In genomic region chr4:150782311-150782710, GRCh38 we compare ENCODE assay signal across 15 cellular contexts.
DNase-seq lines count a peak whose midpoint lies in the region; ATAC-seq and TF ChIP-seq lines count a peak whose summit lies in the region.
"Had no signal": no experiment of that assay in that cellular context is flagged by ENCODE, and none has a peak within 500 bp of the region (broad histone marks: within the 10 kb centered on the region; RNA-seq: fewer than 3 reads in every experiment).

No MANE protein-coding gene starts in this region.

- H3K4me3 ChIP-seq in BE2C (ENCODE audit: low read depth, low read length) (peak overlapping the region; percentile 12; the same call in 1 of the 2 replicates), HAP-1 (no peak overlapping the region), right cardiac atrium (ENCODE audit: low read length) (no peak overlapping the region), upper lobe of left lung (no peak overlapping the region)

- intact Hi-C loops in right cardiac atrium (cut with DNase I) = no loop called here

- H3K27me3 ChIP-seq in BE2C = no peaks in the 10 kb centered on the region
- no peaks in the 10 kb centered on the region for H3K27me3 ChIP-seq in HAP-1 (ENCODE audit: low read depth)
- no peaks in the 10 kb centered on the region for H3K27me3 ChIP-seq in right cardiac atrium (ENCODE audit: control insufficient read depth, insufficient read depth)
- H3K27me3 ChIP-seq in upper lobe of left lung = no peaks in the 10 kb centered on the region
- H3K27me3 ChIP-seq: dorsolateral prefrontal cortex had no signal

- no peaks in the 10 kb centered on the region for H3K27me3 Mint-ChIP-seq in T-helper 17 cell
- H3K27me3 Mint-ChIP-seq: activated CD4-positive, alpha-beta T cell treated with anti-CD3 and anti-CD28 coated beads for 36 hours had no signal

- H3K4me1 Mint-ChIP-seq in T-helper 17 cell = peaks cover 13% of the 10 kb centered on the region
- H3K4me1 Mint-ChIP-seq: activated CD4-positive, alpha-beta T cell treated with anti-CD3 and anti-CD28 coated beads for 36 hours; CD14-positive monocyte had no signal

- peak overlapping the region; percentile 27 for H3K27ac Mint-ChIP-seq in T-helper 17 cell
- H3K27ac Mint-ChIP-seq: activated CD4-positive, alpha-beta T cell treated with anti-CD3 and anti-CD28 coated beads for 36 hours had no signal

- ATAC-seq in T-helper 17 cell (no peak), right cardiac atrium (peak; percentile 51 to 54), upper lobe of left lung (ENCODE audit: low FRiP score in 2 of 2) (no peak), GM21423 (IDR thresholded peaks at IDR 0.05; ENCODE audit: unreplicated experiment) (no peak), HG03571 (IDR thresholded peaks at IDR 0.05; ENCODE audit: unreplicated experiment) (no peak)
- ATAC-seq: activated CD4-positive, alpha-beta T cell treated with anti-CD3 and anti-CD28 coated beads for 36 hours had no signal

- no peak overlapping the region for H3K27ac ChIP-seq in right cardiac atrium (ENCODE audit: low read length)
- no peak overlapping the region for H3K27ac ChIP-seq in upper lobe of left lung

- in situ Hi-C loops in HAP-1 (cut with MboI; ENCODE audit: low sequenced_read_pairs) = no loop called here

- no peak for TF ChIP-seq EP300 in upper lobe of left lung (IDR thresholded peaks at IDR 0.05)

- H3K4me1 ChIP-seq in BE2C (peaks cover 49% of the 10 kb centered on the region), HAP-1 (peaks cover 28% of the 10 kb centered on the region), right cardiac atrium (ENCODE audit: control insufficient read depth, insufficient read depth, low read length) (no peaks in the 10 kb centered on the region), upper lobe of left lung (no peaks in the 10 kb centered on the region)

- no peak overlapping the region for H3K4me3 Mint-ChIP-seq in T-helper 17 cell
- H3K4me3 Mint-ChIP-seq: activated CD4-positive, alpha-beta T cell treated with anti-CD3 and anti-CD28 coated beads for 36 hours; CD14-positive monocyte; H9 had no signal

- no peak for TF ChIP-seq CTCF in BE2C (IDR thresholded peaks at IDR 0.05; ENCODE audit: low read depth, low read length)
- no peak for TF ChIP-seq CTCF in upper lobe of left lung (IDR thresholded peaks at IDR 0.05)

- TF ChIP-seq POLR2A in upper lobe of left lung (IDR thresholded peaks at IDR 0.05) = no peak

- H3K36me3 ChIP-seq in BE2C (no peaks in the 10 kb centered on the region), HAP-1 (replicated peaks) (no peaks in the 10 kb centered on the region), upper lobe of left lung (no peaks in the 10 kb centered on the region)

- DNase-seq in BE2C = peak; percentile 76
- peak; percentile 43 to 75 for DNase-seq in HAP-1 (ENCODE audit: low spot score in 2 of 2)
- no peak for DNase-seq in T-helper 17 cell
- peak in 1 of 3 donors; percentile 13 for DNase-seq in right cardiac atrium
- DNase-seq in upper lobe of left lung = no peak
- no peak for DNase-seq in cerebellum (ENCODE audit: low spot score)
- DNase-seq: activated CD4-positive, alpha-beta T cell treated with anti-CD3 and anti-CD28 coated beads for 36 hours; activated naive CD4-positive, alpha-beta T cell; dorsolateral prefrontal cortex; H9; kidney glomerular epithelial cell; NCI-H226 had no signal

- H3K9me3 ChIP-seq in BE2C (no peaks in the 10 kb centered on the region), HAP-1 (no peaks in the 10 kb centered on the region), T-helper 17 cell (ENCODE audit: control insufficient read depth, low read length, poor library complexity, severe bottlenecking) (no peaks in the 10 kb centered on the region), right cardiac atrium (ENCODE audit: control insufficient read depth, low read length) (no peaks in the 10 kb centered on the region), upper lobe of left lung (no peaks in the 10 kb centered on the region)

- no peaks in the 10 kb centered on the region for H3K36me3 Mint-ChIP-seq in T-helper 17 cell (ENCODE audit: low read depth)
- H3K36me3 Mint-ChIP-seq: CD14-positive monocyte had no signal

- 45% methylated on average over 2 of the region's 2 CpGs for WGBS in right cardiac atrium
- 68 to 77% methylated on average over 2 of the region's 2 CpGs for WGBS in upper lobe of left lung, 2 donors

Comparison
In these comparisons a context has a peak if more than half of its experiments do, and no peak if none do; other contexts are left out.
1. DNase-seq: peak in BE2C (single experiment) and HAP-1 (2 of 2); none in T-helper 17 cell (0 of 3), upper lobe of left lung (0 of 2) and cerebellum (single experiment).
2. ATAC-seq: peak in right cardiac atrium (2 of 2); none in T-helper 17 cell (single experiment), upper lobe of left lung (0 of 2), GM21423 (single experiment) and HG03571 (single experiment).